Comparison of ENCODE assay signal across 8 cellular contexts in the genomic region with DNA sequence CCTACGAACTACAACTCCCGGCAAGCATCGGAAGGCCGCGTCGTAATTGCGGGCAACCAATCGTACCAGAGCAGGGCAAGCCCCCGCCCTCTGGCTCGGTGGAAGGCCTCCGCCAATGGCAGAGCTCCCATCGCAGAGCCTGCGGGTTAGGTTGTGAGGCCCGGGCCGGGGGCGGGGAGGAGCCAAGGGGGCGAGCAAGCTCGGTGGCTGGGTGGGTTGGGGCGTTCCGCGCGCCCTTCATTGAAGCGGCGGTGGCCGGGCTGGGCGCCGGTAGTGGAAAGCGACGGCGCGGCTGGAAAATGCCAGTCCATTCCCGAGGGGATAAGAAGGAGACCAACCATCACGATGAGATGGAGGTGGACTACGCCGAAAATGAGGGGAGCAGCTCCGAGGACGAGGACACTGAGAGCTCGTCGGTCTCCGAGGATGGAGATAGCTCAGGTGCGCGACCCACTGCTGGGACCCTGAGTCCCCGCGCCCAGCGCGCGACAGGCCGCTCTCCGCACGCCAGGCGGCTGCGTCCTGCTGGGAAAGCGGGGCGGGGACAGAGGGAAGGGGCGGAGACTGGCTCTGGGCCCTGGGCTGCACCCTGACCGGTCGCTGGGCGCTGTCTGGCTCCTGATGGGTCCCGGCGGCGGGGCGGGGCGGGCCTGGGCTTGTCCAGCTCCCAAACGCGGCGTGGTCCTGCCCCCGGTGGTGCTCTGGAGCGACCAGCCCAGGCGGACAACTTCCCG. TPM values are rescaled to one million over a fixed set of nuclear protein-coding genes. Genes with fewer than 3 reads are reported as not detected.
DNase-seq lines count a peak whose midpoint lies in the region; ATAC-seq and TF ChIP-seq lines count a peak whose summit lies in the region.

Gene BRMS1L, plus strand, starts transcription at position 121 of the 734 bp plus-strand sequence. Its CDS starts 179 bp downstream, at position 300.

- H3K9me3 ChIP-seq in PC-3 (ENCODE audit: low read length): no peaks in the 10 kb centered on the region

- DNase-seq in DMS53 (lab: John Stamatoyannopoulos, UW): peak; percentile 99
- peak; percentile 96 for DNase-seq in Jurkat, Clone E6-1 (ENCODE audit: low read depth, low spot score)
- DNase-seq in PC-3: peak; percentile 99
- DNase-seq in activated T-cell treated with anti-CD3 and anti-CD28 coated beads, Interleukin-2, amount 50 U/mL, for 24 hours: peak; percentile 97
- peak; percentile 81 for DNase-seq in epithelial cell of proximal tubule (ENCODE audit: low read depth)
- DNase-seq in mucosa of gallbladder (ENCODE audit: low spot score): peak; percentile 98
- peak; percentile 96 for DNase-seq in stimulated activated CD8-positive, alpha-beta memory T cell treated with anti-CD3 and anti-CD28 coated beads, Interleukin-4, amount 100 ng/mL, for 24 hours (ENCODE audit: low read depth)

- H3K4me3 ChIP-seq in Jurkat, Clone E6-1 (ENCODE audit: low read length): peak within 1 kb of the TSS; percentile 96
- H3K4me3 ChIP-seq in PC-3 (ENCODE audit: low read length) (peak within 1 kb of the TSS; percentile 91), epithelial cell of proximal tubule (ENCODE audit: low read depth, low read length) (peak within 1 kb of the TSS; percentile 94)

- TF ChIP-seq CTCF in PC-3 (conservative IDR thresholded peaks at IDR 0.05; ENCODE audit: low read depth, low read length) (no peak), epithelial cell of proximal tubule (conservative IDR thresholded peaks at IDR 0.05; ENCODE audit: low read depth, low read length) (no peak)

- no peaks in the 10 kb centered on the region for H3K9me3 Mint-ChIP-seq in activated T-cell treated with anti-CD3 and anti-CD28 coated beads, Interleukin-2, amount 50 U/mL, for 24 hours

- H3K79me2 ChIP-seq in PC-3 (ENCODE audit: low read length): peaks cover 27% of the 10 kb centered on the region

- ATAC-seq in GM21717 (IDR thresholded peaks at IDR 0.05; ENCODE audit: unreplicated experiment): peak; percentile 97
- peak; percentile 90 for ATAC-seq in PC-3

- POLR2A ChIA-PET in PC-3 (lab: Charles Lee; ENCODE audit: unreplicated experiment): interaction anchor here (0.5 to 1.2 kb wide), 17 partner anchors 17 to 1274 kb away, joined by 3 to 22 read pairs (median 5); partner anchors contain the start of genes BAZ1A, MBIP and RALGAPA1

- peak within 1 kb of the TSS; percentile 100 for H2AFZ ChIP-seq in PC-3 (ENCODE audit: low read length)

- H3K9ac ChIP-seq in PC-3 (ENCODE audit: low read length): peak within 1 kb of the TSS; percentile 96

- peak within 1 kb of the TSS; percentile 97 for H3K4me2 ChIP-seq in PC-3 (ENCODE audit: low read length)

- peak within 1 kb of the TSS; percentile 96 for H3K27ac Mint-ChIP-seq in activated T-cell treated with anti-CD3 and anti-CD28 coated beads, Interleukin-2, amount 50 U/mL, for 24 hours

- H3F3A ChIP-seq in PC-3 (ENCODE audit: low read length, unreplicated experiment): no peaks in the 10 kb centered on the region

- peak within 1 kb of the TSS; percentile 94 for H3K4me3 Mint-ChIP-seq in activated T-cell treated with anti-CD3 and anti-CD28 coated beads, Interleukin-2, amount 50 U/mL, for 24 hours

- H3K27ac ChIP-seq in PC-3 (ENCODE audit: low read length): peak within 1 kb of the TSS; percentile 81

- CTCF ChIA-PET in PC-3 (lab: Charles Lee): interaction anchor here (0.5 to 1.7 kb wide), 9 partner anchors 8 to 1040 kb away, joined by 3 to 10 read pairs (median 4); no protein-coding TSS in a partner anchor

- peaks cover 7% of the 10 kb centered on the region; the same call in 1 of the 2 replicates for H3K4me1 ChIP-seq in PC-3 (ENCODE audit: insufficient read depth, low read length)

- peaks cover 15% of the 10 kb centered on the region for H3K36me3 Mint-ChIP-seq in activated T-cell treated with anti-CD3 and anti-CD28 coated beads, Interleukin-2, amount 50 U/mL, for 24 hours (ENCODE audit: low read depth)

- H4K20me1 ChIP-seq in PC-3 (ENCODE audit: low read length): peaks cover 8% of the 10 kb centered on the region; the same call in 1 of the 2 replicates

- intact Hi-C loops in PC-3 (cut with micrococcal nuclease): loop anchor here (1.0 to 5.0 kb wide), 3 partner anchors 52 to 241 kb away; no protein-coding TSS in a partner anchor

- TSS peak; percentile 78 for BruUV-seq in PC-3 (replicated peaks; lab: Mats Ljungman, UMichigan)

- H3K9me2 ChIP-seq in PC-3 (replicated peaks; ENCODE audit: low read length): no peaks in the 10 kb centered on the region

- peaks cover 2% of the 10 kb centered on the region; the same call in 1 of the 2 replicates for H3K36me3 ChIP-seq in PC-3 (ENCODE audit: low read depth, low read length)

- peaks cover 29% of the 10 kb centered on the region for H3K4me1 Mint-ChIP-seq in activated T-cell treated with anti-CD3 and anti-CD28 coated beads, Interleukin-2, amount 50 U/mL, for 24 hours (ENCODE audit: low read depth)

- H3K27me3 ChIP-seq in PC-3 (ENCODE audit: low read length): no peaks in the 10 kb centered on the region

- no peaks in the 10 kb centered on the region for H3K27me3 Mint-ChIP-seq in activated T-cell treated with anti-CD3 and anti-CD28 coated beads, Interleukin-2, amount 50 U/mL, for 24 hours

RNA-seq across cellular contexts. Expression of gene BRMS1L, which starts in this region (rescaled TPM):
- 6.7 TPM for polyA plus RNA-seq in Jurkat, Clone E6-1 (2012; ENCODE audit: insufficient read depth, insufficient read length)
- total RNA-seq in PC-3 (2014; rRNA removed) (4.8 and 10.3 TPM in 2 replicates), epithelial cell of proximal tubule (3.7 and 5.2 TPM in 2 replicates), mucosa of gallbladder (6.1 TPM)

Comparison
In these comparisons a context has a peak if more than half of its experiments do, and no peak if none do; other contexts are left out.
1. Peak in every context shown above with its lines: DNase-seq, ATAC-seq, H3K4me3 ChIP-seq and H3K27ac ChIP-seq.